ENCODE assay signal across 8 cellular contexts in the genomic region with DNA sequence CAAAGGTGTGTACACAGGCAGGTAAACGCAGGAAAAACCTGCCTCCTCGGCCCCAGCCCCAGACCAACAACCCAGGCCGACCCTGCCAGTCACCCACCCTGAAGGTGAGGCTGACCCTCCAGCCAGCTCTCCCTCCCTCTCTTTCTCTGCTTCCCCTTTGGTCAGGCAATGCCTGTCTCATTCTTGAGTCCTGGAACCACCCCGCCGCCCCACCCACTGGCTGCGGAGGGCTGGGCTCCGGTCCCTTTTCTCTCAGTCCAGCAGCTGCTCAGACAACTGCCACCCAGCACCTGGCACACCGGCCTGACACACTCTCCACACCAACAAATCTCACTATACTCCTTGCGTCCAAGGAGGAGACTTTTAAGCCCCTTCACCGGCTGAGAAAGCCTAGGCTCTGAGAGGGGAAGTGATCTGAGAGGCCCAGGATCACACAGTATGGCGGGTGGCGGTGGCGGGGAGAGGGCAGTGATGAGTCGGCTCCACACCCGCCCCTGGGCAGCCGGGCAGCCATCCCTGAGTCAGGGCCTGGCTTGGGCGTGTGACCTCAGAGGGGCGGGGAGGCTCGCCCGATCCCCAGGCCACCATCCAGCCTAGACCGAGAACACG. TPM values are rescaled to one million over a fixed set of nuclear protein-coding genes. Genes with fewer than 3 reads are reported as not detected.
DNase-seq lines count a peak whose midpoint lies in the region; ATAC-seq and TF ChIP-seq lines count a peak whose summit lies in the region.

No MANE protein-coding gene starts in this region.

- H3K4me3 ChIP-seq in NB4 (ENCODE audit: low read depth, low read length) (peak overlapping the region; percentile 67), left lung (peak overlapping the region; percentile 98 to 99)

- DNase-seq in NB4 (ENCODE audit: low read depth), result peak; percentile 82
- DNase-seq in activated CD4-positive, alpha-beta T cell treated with anti-CD3 and anti-CD28 coated beads for 48 hours, result peak; percentile 65
- DNase-seq in dermis blood vessel endothelial cell, result peak; percentile 80
- peak; percentile 82 to 95 for DNase-seq in left lung
- peak; percentile 27 to 37 for DNase-seq in stimulated activated CD4-positive, alpha-beta T cell treated with anti-CD3 and anti-CD28 coated beads, Interleukin-4, amount 100 ng/mL, for 4 hours
- DNase-seq in NCI-H1436 treated with DMSO at 0.1 percent for 48 hours (lab: John Stamatoyannopoulos, UW), result no peak

- TF ChIP-seq CTCF in C4-2B (conservative IDR thresholded peaks at IDR 0.05) (no peak), NB4 (IDR thresholded peaks at IDR 0.05; ENCODE audit: low read depth, low read length) (no peak), left lung (IDR thresholded peaks at IDR 0.05) (no peak)

- no peak for TF ChIP-seq POLR2A in NB4 (IDR thresholded peaks at IDR 0.05; ENCODE audit: extremely low read depth, insufficient read length)

- H3K4me1 ChIP-seq in left lung, result peaks cover 22 to 48% of the 10 kb centered on the region in 2 donors

- intact Hi-C loops in left lung (cut with DNase I), result no loop called here

- peaks cover 0 to 42% of the 10 kb centered on the region in 2 donors for H3K36me3 ChIP-seq in left lung

- ATAC-seq in GM21381 (IDR thresholded peaks at IDR 0.05; ENCODE audit: unreplicated experiment) (peak; percentile 24), left lung (peak; percentile 64)

- peak overlapping the region; percentile 95 for H3K27ac ChIP-seq in C4-2B
- H3K27ac ChIP-seq in left lung, result peak overlapping the region; percentile 92 to 99

- H3K9me3 ChIP-seq in left lung, result no peaks in the 10 kb centered on the region

- no peaks in the 10 kb centered on the region for H3K27me3 ChIP-seq in left lung

RNA-seq across cellular contexts. Expression of a gene that starts 0.7 kb away (rescaled TPM):
- 409 and 588 TPM in 2 replicates for total RNA-seq in dermis blood vessel endothelial cell
- total RNA-seq in left lung, result 100 to 1,000 TPM; 313 to 381 TPM

RNA-seq across cellular contexts. Expression of a gene that starts 2.6 kb away (rescaled TPM):
- 22.4 and 22.6 TPM in 2 replicates for total RNA-seq in dermis blood vessel endothelial cell
- total RNA-seq in left lung, result 10 to 100 TPM in 1 of 2 donors, 1 to 10 TPM in 1; 9.0 to 16.3 TPM

RNA-seq across cellular contexts. Expression of a gene that starts 32.4 kb away (rescaled TPM):
- 27.9 and 40.0 TPM in 2 replicates for total RNA-seq in dermis blood vessel endothelial cell
- total RNA-seq in left lung, result 10 to 100 TPM; 14.4 to 17.8 TPM

RNA-seq across cellular contexts. Expression of a gene that starts 56.9 kb away (rescaled TPM):
- 26.8 and 47.0 TPM in 2 replicates for total RNA-seq in dermis blood vessel endothelial cell
- 10 to 100 TPM; 24.7 to 43.8 TPM for total RNA-seq in left lung

RNA-seq across cellular contexts. Expression of a gene that starts 57.2 kb away (rescaled TPM):
- total RNA-seq in dermis blood vessel endothelial cell (18.7 and 28.8 TPM in 2 replicates), left lung (10 to 100 TPM; 16.7 to 23.4 TPM)
